1 cellular context compared by ENCODE assay signal in genomic region chr6:126341126-126341525, GRCh38.
TF ChIP-seq lines count a peak whose summit lies in the region.

No MANE protein-coding gene starts in this region.

TF ChIP-seq in A549, 52 proteins besides CTCF, POLR2A, EP300 and RAD21 (continued from another document):
- TF ChIP-seq PBX3 (IDR thresholded peaks at IDR 0.05), result no peak
- no peak for TF ChIP-seq ESRRA (IDR thresholded peaks at IDR 0.05; ENCODE audit: borderline replicate concordance, low read length)
- no peak for TF ChIP-seq MAX (IDR thresholded peaks at IDR 0.05)
- no peak for TF ChIP-seq RFX5 (IDR thresholded peaks at IDR 0.05)
- no peak for TF ChIP-seq NPAS2 (CRISPR knock-in tag; IDR thresholded peaks at IDR 0.05; ENCODE audit: borderline replicate concordance)
- no peak for TF ChIP-seq HMGXB4 (CRISPR knock-in tag; IDR thresholded peaks at IDR 0.05; ENCODE audit: borderline replicate concordance)
